Comparison of ENCODE assay signal across 8 cellular contexts in the genomic region with DNA sequence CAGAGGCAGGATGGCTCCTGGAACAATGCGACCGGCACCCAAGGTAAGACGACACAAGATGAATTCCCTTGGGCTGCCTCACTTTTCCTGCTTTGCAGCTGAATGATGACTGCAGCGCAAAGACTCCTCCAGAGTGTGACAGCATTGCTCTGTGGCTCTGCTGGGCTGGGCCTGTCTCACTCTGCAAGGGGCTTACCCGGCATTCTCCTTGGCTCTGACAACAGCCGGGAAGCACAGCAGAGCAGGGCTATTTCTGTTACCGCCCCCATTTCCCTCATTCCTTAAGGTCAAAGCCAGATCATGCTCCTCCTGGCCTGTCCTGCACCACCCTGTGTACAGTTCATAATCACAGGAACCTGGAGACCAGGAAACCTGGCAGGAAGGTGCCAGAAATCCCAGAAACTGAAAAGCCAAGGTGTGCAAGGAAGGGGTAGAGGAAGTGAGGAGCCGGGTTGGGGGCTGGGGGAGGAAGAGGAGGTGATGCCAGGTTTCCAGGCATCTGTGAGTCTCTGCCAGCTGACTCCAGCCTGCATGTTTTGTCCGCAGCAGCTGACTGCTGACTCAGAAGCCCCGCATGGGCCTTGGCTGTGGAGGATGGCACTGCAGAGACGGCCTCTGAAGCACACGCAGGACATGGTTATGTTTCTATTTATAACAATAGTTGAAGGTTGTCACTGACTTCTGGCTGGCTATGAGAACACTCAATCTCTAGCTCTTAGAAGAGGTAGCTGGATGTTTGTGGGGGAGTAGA.
DNase-seq lines count a peak whose midpoint lies in the region; ATAC-seq and TF ChIP-seq lines count a peak whose summit lies in the region.

No MANE protein-coding gene starts in this region.

- no peak overlapping the region for H3K9ac ChIP-seq in parathyroid adenoma

- no peaks in the 10 kb centered on the region for H3K9me3 ChIP-seq in parathyroid adenoma (ENCODE audit: control insufficient read depth, low read length)

- H3K4me1 Mint-ChIP-seq in WTC11 = peaks cover 28% of the 10 kb centered on the region

- peaks cover 4% of the 10 kb centered on the region; the same call in 1 of the 2 replicates for H3K36me3 Mint-ChIP-seq in WTC11

- intact Hi-C loops in head of caudate nucleus (cut with DNase I) = no loop called here

- CTCF ChIA-PET in WTC11 (lab: Charles Lee) = interaction anchor here (0.6 to 2.9 kb wide), 9 partner anchors 9 to 167 kb away, joined by 3 to 10 read pairs (median 3); partner anchors contain the start of gene PEX26

- 0 out of 2 replicates have a peak overlapping the region, but pooled peaks have one; percentile 11 for H3K27ac Mint-ChIP-seq in WTC11

- no peak overlapping the region for H3K4me3 Mint-ChIP-seq in WTC11

- peak; percentile 72 for DNase-seq in H7
- DNase-seq in WTC11 (ENCODE audit: low spot score) = peak; percentile 61
- DNase-seq in head of caudate nucleus = peak; percentile 66 to 95 (median 84)
- DNase-seq in SKM-1 treated with dmso at 0.1 percent for 144 hours (lab: John Stamatoyannopoulos, UW; ENCODE audit: unreplicated experiment) = no peak
- DNase-seq in NCI-H2029 (lab: John Stamatoyannopoulos, UW) = no peak
- DNase-seq in SW480 (ENCODE audit: low spot score) = no peak

- H3K27ac ChIP-seq in parathyroid adenoma = peak overlapping the region; percentile 96

- no peaks in the 10 kb centered on the region for H3K27me3 ChIP-seq in H7 (ENCODE audit: control insufficient read depth, insufficient read depth, low read length)
- no peaks in the 10 kb centered on the region for H3K27me3 ChIP-seq in parathyroid adenoma (ENCODE audit: control insufficient read depth, insufficient read depth, low read length)

- no peak overlapping the region for H3K4me3 ChIP-seq in H7 (ENCODE audit: insufficient read depth, low read depth, low read length)
- peak overlapping the region; percentile 40 for H3K4me3 ChIP-seq in parathyroid adenoma (ENCODE audit: low read depth, low read length)

- POLR2A ChIA-PET in WTC11 (lab: Charles Lee) = interaction anchor here (0.6 kb wide), 1 partner anchor 441 kb away, joined by 8 read pairs; no protein-coding TSS in a partner anchor

- TF ChIP-seq CTCF in WTC11 (IDR thresholded peaks at IDR 0.05) (no peak), parathyroid adenoma (IDR thresholded peaks at IDR 0.05) (peak; percentile 25)

- ATAC-seq in WTC11 (peak; percentile 99), HG02973 (IDR thresholded peaks at IDR 0.05; ENCODE audit: unreplicated experiment) (no peak)

- peaks cover 55% of the 10 kb centered on the region for H3K4me1 ChIP-seq in parathyroid adenoma

- H3K9me3 Mint-ChIP-seq in WTC11 = no peaks in the 10 kb centered on the region

- peaks cover 17% of the 10 kb centered on the region for H3K79me2 ChIP-seq in parathyroid adenoma

- peak overlapping the region; percentile 69 for H3K4me2 ChIP-seq in parathyroid adenoma (ENCODE audit: low read length)

- no peaks in the 10 kb centered on the region for H3K27me3 Mint-ChIP-seq in WTC11 (ENCODE audit: low read depth)

- H3K36me3 ChIP-seq in H7 (replicated peaks; ENCODE audit: control insufficient read depth, insufficient read depth, low read length) = peaks cover 2% of the 10 kb centered on the region
- H3K36me3 ChIP-seq in parathyroid adenoma (ENCODE audit: control insufficient read depth, insufficient read depth, low read length) = no peaks in the 10 kb centered on the region

- peak overlapping the region; percentile 53 for H2AFZ ChIP-seq in parathyroid adenoma

TF ChIP-seq in WTC11, 78 proteins besides CTCF, POLR2A, EP300 and RAD21:
- TF ChIP-seq ESRRA (CRISPR knock-in tag; IDR thresholded peaks at IDR 0.05; ENCODE audit: borderline replicate concordance) (no peak), ZNF121 (CRISPR knock-in tag; IDR thresholded peaks at IDR 0.05) (peak; percentile 89), ZNF532 (CRISPR knock-in tag; IDR thresholded peaks at IDR 0.05; ENCODE audit: borderline replicate concordance) (no peak), GRHL2 (CRISPR knock-in tag; IDR thresholded peaks at IDR 0.05; ENCODE audit: insufficient replicate concordance, severe bottlenecking) (no peak)
- TF ChIP-seq, protein P1, sequence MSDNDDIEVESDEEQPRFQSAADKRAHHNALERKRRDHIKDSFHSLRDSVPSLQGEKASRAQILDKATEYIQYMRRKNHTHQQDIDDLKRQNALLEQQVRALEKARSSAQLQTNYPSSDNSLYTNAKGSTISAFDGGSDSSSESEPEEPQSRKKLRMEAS (CRISPR knock-in tag; IDR thresholded peaks at IDR 0.05) = 0 out of 2 replicates have a peak, but pooled peaks have one; percentile 41
TF ChIP-seq in WTC11: peak in this region for 2.

Comparison
In these comparisons a context has a peak if more than half of its experiments do, and no peak if none do; other contexts are left out.
1. DNase-seq: peak in H7 (single experiment), WTC11 (single experiment) and head of caudate nucleus (42 of 42); none in SKM-1 treated with dmso at 0.1 percent for 144 hours (single experiment), NCI-H2029 (single experiment) and SW480 (single experiment).